Comparison of ENCODE assay signal across 9 cellular contexts in genomic region chr7:11373546-11374142, GRCh38.
DNase-seq lines count a peak whose midpoint lies in the region; ATAC-seq and TF ChIP-seq lines count a peak whose summit lies in the region.
"Had no signal": no experiment of that assay in that cellular context is flagged by ENCODE, and none has a peak within 500 bp of the region (broad histone marks: within the 10 kb centered on the region; RNA-seq: fewer than 3 reads in every experiment).

No MANE protein-coding gene starts in this region.

- DNase-seq in BE2C = no peak
- peak; percentile 27 for DNase-seq in HCEC 1CT
- DNase-seq in PC-3 = peak; percentile 54
- DNase-seq in foreskin melanocyte = peak; percentile 8
- DNase-seq in central memory CD4-positive, alpha-beta T cell = no peak
- no peak for DNase-seq in mucosa of gallbladder (ENCODE audit: low spot score)
- DNase-seq in naive thymus-derived CD8-positive, alpha-beta T cell = no peak
- DNase-seq: activated CD4-positive, alpha-beta memory T cell treated with anti-CD3 and anti-CD28 coated beads, Interleukin-2, amount 10 ng/mL, durations not matched to agents 7 days and 5 days had no signal

- H3K4me3 ChIP-seq in BE2C (ENCODE audit: low read depth, low read length) (no peak overlapping the region), PC-3 (ENCODE audit: low read length) (no peak overlapping the region)

- H3K27ac ChIP-seq in PC-3 (ENCODE audit: low read length) = no peak overlapping the region

- no peak overlapping the region for H3K4me2 ChIP-seq in PC-3 (ENCODE audit: low read length)

- H3K9ac ChIP-seq in PC-3 (ENCODE audit: low read length) = no peak overlapping the region

- H3K36me3 ChIP-seq in BE2C (no peaks in the 10 kb centered on the region), PC-3 (ENCODE audit: low read depth, low read length) (no peaks in the 10 kb centered on the region)

- peaks cover 0 to 9% (median 1%) of the 10 kb centered on the region in 5 donors for H3K27me3 Mint-ChIP-seq in naive thymus-derived CD8-positive, alpha-beta T cell
- H3K27me3 Mint-ChIP-seq: activated CD4-positive, alpha-beta memory T cell treated with anti-CD3 and anti-CD28 coated beads, Interleukin-2, amount 10 ng/mL, durations not matched to agents 7 days and 5 days had no signal

- H3K27me3 ChIP-seq in BE2C (no peaks in the 10 kb centered on the region), PC-3 (ENCODE audit: low read length) (0 out of 2 replicates have a peak, but pooled peaks cover 12% of the 10 kb centered on the region)

- no peak overlapping the region for H3K4me3 Mint-ChIP-seq in naive thymus-derived CD8-positive, alpha-beta T cell
- H3K4me3 Mint-ChIP-seq: activated CD4-positive, alpha-beta memory T cell treated with anti-CD3 and anti-CD28 coated beads, Interleukin-2, amount 10 ng/mL, durations not matched to agents 7 days and 5 days had no signal

- H3K27ac Mint-ChIP-seq in naive thymus-derived CD8-positive, alpha-beta T cell = no peak overlapping the region
- H3K27ac Mint-ChIP-seq: activated CD4-positive, alpha-beta memory T cell treated with anti-CD3 and anti-CD28 coated beads, Interleukin-2, amount 10 ng/mL, durations not matched to agents 7 days and 5 days had no signal

- POLR2A ChIA-PET in PC-3 (lab: Charles Lee; ENCODE audit: unreplicated experiment) = no interaction called here
- POLR2A ChIA-PET in naive thymus-derived CD8-positive, alpha-beta T cell (lab: Charles Lee) = no interaction called here

- H3K79me2 ChIP-seq in PC-3 (ENCODE audit: low read length) = no peaks in the 10 kb centered on the region

- CTCF ChIA-PET in PC-3 (lab: Charles Lee) = no interaction called here

- TF ChIP-seq CTCF in BE2C (IDR thresholded peaks at IDR 0.05; ENCODE audit: low read depth, low read length) (peak; percentile 68), PC-3 (conservative IDR thresholded peaks at IDR 0.05; ENCODE audit: low read depth, low read length) (peak; percentile 75)

- no TSS peak for BruUV-seq in PC-3 (replicated peaks; lab: Mats Ljungman, UMichigan)

- H3K4me1 ChIP-seq in BE2C (no peaks in the 10 kb centered on the region; the same call in none of the 2 replicates), PC-3 (ENCODE audit: insufficient read depth, low read length) (no peaks in the 10 kb centered on the region)

- no peaks in the 10 kb centered on the region for H3K36me3 Mint-ChIP-seq in naive thymus-derived CD8-positive, alpha-beta T cell

- H4K20me1 ChIP-seq in PC-3 (ENCODE audit: low read length) = no peaks in the 10 kb centered on the region

- H3K9me3 Mint-ChIP-seq in naive thymus-derived CD8-positive, alpha-beta T cell = no peaks in the 10 kb centered on the region
- H3K9me3 Mint-ChIP-seq: activated CD4-positive, alpha-beta memory T cell treated with anti-CD3 and anti-CD28 coated beads, Interleukin-2, amount 10 ng/mL, durations not matched to agents 7 days and 5 days had no signal

- intact Hi-C loops in PC-3 (cut with micrococcal nuclease) = loop anchor here (2.0 to 10.0 kb wide), 5 partner anchors 54 to 1121 kb away; partner anchors contain the start of gene THSD7A

- no peaks in the 10 kb centered on the region for H3K9me3 ChIP-seq in BE2C
- H3K9me3 ChIP-seq in PC-3 (ENCODE audit: low read length) = no peaks in the 10 kb centered on the region

- no peaks in the 10 kb centered on the region for H3F3A ChIP-seq in PC-3 (ENCODE audit: low read length, unreplicated experiment)

- no peaks in the 10 kb centered on the region for H3K9me2 ChIP-seq in PC-3 (replicated peaks; ENCODE audit: low read length)

- ATAC-seq in PC-3 (peak; percentile 62; the same call in 1 of the 2 replicates), GM18502 (IDR thresholded peaks at IDR 0.05; ENCODE audit: poor library complexity, unreplicated experiment) (no peak)
- ATAC-seq in naive thymus-derived CD8-positive, alpha-beta T cell = no peak

- H2AFZ ChIP-seq in PC-3 (ENCODE audit: low read length) = no peak overlapping the region

- no peaks in the 10 kb centered on the region for H3K4me1 Mint-ChIP-seq in naive thymus-derived CD8-positive, alpha-beta T cell
- H3K4me1 Mint-ChIP-seq: activated CD4-positive, alpha-beta memory T cell treated with anti-CD3 and anti-CD28 coated beads, Interleukin-2, amount 10 ng/mL, durations not matched to agents 7 days and 5 days had no signal

Comparison
In these comparisons a context has a peak if more than half of its experiments do, and no peak if none do; other contexts are left out.
1. DNase-seq: peak in HCEC 1CT (single experiment), PC-3 (single experiment) and foreskin melanocyte (single experiment); none in BE2C (single experiment), central memory CD4-positive, alpha-beta T cell (single experiment), mucosa of gallbladder (single experiment) and naive thymus-derived CD8-positive, alpha-beta T cell (0 of 10).